2 cellular contexts compared by ENCODE assay signal in the genomic region with DNA sequence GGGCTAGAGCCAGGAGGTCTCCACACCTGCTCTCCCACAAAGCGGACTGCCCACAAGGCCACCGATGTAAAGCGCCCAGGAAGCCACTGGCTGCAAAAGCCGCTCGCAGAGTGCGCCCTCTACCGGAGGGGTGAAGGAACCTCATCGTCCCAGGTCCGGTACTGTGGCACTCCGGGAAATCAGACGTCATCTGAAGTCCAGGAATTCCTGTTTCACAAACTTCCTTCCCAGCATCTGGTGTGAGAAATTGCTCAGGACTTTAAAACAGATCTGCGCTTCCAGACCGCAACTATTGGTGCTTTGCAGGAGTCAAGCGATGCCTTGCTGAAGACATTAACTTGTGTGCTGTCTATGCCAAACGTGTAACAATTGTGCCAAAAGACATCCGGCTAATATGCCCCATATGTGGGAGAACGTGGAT.
TF ChIP-seq lines count a peak whose summit lies in the region.

No MANE protein-coding gene starts in this region.

TF ChIP-seq in HepG2, 621 proteins besides CTCF, POLR2A, EP300 and RAD21 (continued from another document and continues in another):
- TF ChIP-seq ZNF687 (CRISPR knock-in tag; IDR thresholded peaks at IDR 0.05) = peak; percentile 28; the same call in 1 of the 2 replicates
- no peak for TF ChIP-seq ZBTB20 (CRISPR knock-in tag; IDR thresholded peaks at IDR 0.05; ENCODE audit: borderline replicate concordance, low read depth)
- TF ChIP-seq, protein P1, sequence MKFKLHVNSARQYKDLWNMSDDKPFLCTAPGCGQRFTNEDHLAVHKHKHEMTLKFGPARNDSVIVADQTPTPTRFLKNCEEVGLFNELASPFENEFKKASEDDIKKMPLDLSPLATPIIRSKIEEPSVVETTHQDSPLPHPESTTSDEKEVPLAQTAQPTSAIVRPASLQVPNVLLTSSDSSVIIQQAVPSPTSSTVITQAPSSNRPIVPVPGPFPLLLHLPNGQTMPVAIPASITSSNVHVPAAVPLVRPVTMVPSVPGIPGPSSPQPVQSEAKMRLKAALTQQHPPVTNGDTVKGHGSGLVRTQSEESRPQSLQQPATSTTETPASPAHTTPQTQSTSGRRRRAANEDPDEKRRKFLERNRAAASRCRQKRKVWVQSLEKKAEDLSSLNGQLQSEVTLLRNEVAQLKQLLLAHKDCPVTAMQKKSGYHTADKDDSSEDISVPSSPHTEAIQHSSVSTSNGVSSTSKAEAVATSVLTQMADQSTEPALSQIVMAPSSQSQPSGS (CRISPR knock-in tag; IDR thresholded peaks at IDR 0.05) = 0 out of 2 replicates have a peak, but pooled peaks have one; percentile 32
- TF ChIP-seq, protein P2, sequence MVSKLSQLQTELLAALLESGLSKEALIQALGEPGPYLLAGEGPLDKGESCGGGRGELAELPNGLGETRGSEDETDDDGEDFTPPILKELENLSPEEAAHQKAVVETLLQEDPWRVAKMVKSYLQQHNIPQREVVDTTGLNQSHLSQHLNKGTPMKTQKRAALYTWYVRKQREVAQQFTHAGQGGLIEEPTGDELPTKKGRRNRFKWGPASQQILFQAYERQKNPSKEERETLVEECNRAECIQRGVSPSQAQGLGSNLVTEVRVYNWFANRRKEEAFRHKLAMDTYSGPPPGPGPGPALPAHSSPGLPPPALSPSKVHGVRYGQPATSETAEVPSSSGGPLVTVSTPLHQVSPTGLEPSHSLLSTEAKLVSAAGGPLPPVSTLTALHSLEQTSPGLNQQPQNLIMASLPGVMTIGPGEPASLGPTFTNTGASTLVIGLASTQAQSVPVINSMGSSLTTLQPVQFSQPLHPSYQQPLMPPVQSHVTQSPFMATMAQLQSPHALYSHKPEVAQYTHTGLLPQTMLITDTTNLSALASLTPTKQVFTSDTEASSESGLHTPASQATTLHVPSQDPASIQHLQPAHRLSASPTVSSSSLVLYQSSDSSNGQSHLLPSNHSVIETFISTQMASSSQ (IDR thresholded peaks at IDR 0.05; ENCODE audit: low read depth) = no peak
- TF ChIP-seq, protein P2 (CRISPR knock-in tag; IDR thresholded peaks at IDR 0.05; ENCODE audit: borderline replicate concordance) = no peak
- TF ChIP-seq BCL3 (CRISPR knock-in tag; IDR thresholded peaks at IDR 0.05) = no peak
- TF ChIP-seq STAG1 (CRISPR knock-in tag; IDR thresholded peaks at IDR 0.05) = peak; percentile 74
- no peak for TF ChIP-seq SIN3B (IDR thresholded peaks at IDR 0.05; ENCODE audit: low read length)
- TF ChIP-seq SP2 (CRISPR knock-in tag; IDR thresholded peaks at IDR 0.05) = no peak
- TF ChIP-seq ZNF12 (CRISPR knock-in tag; IDR thresholded peaks at IDR 0.05) = 0 out of 2 replicates have a peak, but pooled peaks have one; percentile 29
- TF ChIP-seq FOSL2 (CRISPR knock-in tag; IDR thresholded peaks at IDR 0.05) = 0 out of 2 replicates have a peak, but pooled peaks have one; percentile 32
- TF ChIP-seq ZNF205 (CRISPR knock-in tag; IDR thresholded peaks at IDR 0.05) = no peak

TF ChIP-seq in SK-N-SH treated with all-trans-retinoic acid at 6 μM for 48 hours, 23 proteins besides CTCF, POLR2A, EP300 and RAD21 (continued from another document):
- TF ChIP-seq ZFP3 (CRISPR knock-in tag; IDR thresholded peaks at IDR 0.05) (no peak), OSR1 (CRISPR knock-in tag; IDR thresholded peaks at IDR 0.05) (no peak), TCF4 (CRISPR knock-in tag; IDR thresholded peaks at IDR 0.05; ENCODE audit: borderline replicate concordance) (no peak)
